8 cellular contexts compared by ENCODE assay signal in the genomic region with DNA sequence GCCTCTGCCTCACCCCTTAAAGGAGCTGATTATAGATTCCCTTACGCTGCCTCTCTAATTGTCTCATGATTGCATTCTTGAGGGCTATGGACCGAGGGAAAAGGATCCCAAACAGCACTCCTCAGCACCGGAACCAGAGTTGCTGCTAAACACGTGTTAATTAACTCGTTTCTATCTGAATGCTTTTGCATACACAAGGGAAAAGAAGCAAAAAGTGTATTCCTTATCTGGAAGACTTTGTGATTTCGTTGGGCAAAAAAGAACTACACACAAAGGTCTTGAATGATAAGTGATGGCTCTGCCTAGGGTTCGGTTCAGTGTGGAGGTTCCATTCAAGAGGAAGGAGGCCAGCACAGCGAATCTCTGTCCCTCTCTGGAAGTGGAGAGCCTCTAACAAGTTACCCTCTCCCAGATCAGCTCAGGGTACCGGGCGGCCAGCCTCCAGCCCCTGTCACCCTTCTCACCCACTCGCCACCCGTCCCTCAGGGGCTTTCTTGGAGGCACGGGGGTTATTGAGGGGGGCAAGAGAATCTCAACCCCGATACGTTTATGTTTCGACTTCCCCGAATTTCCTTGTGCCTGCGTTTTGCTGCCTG. TPM values are rescaled to one million over a fixed set of nuclear protein-coding genes. Genes with fewer than 3 reads are reported as not detected.
A peak's percentile ranks its signal among the peaks of the same experiment; 100 is the strongest.
DNase-seq lines count a peak whose midpoint lies in the region; ATAC-seq and TF ChIP-seq lines count a peak whose summit lies in the region.

No MANE protein-coding gene starts in this region.

- peak overlapping the region; percentile 92 for H3K9ac ChIP-seq in adipocyte (ENCODE audit: low read length)

- ATAC-seq in GM19395 (IDR thresholded peaks at IDR 0.05; ENCODE audit: unreplicated experiment) = no peak

- no peaks in the 10 kb centered on the region for H3K36me3 ChIP-seq in adipocyte (ENCODE audit: control insufficient read depth, insufficient read depth, low read length, severe bottlenecking)

- DNase-seq in DMS53 treated with DMSO at 0.1 percent for 48 hours (lab: John Stamatoyannopoulos, UW; ENCODE audit: unreplicated experiment) = peak; percentile 55
- DNase-seq in adipocyte (ENCODE audit: low read depth) = peak; percentile 50
- peak; percentile 56 for DNase-seq in inferior parietal cortex (ENCODE audit: extremely low spot score)
- peak; percentile 47 for DNase-seq in stimulated activated CD8-positive, alpha-beta memory T cell treated with anti-CD3 and anti-CD28 coated beads, Interleukin-4, amount 100 ng/mL, for 48 hours
- no peak for DNase-seq in NK-92 (lab: John Stamatoyannopoulos, UW; ENCODE audit: unreplicated experiment)
- DNase-seq in occipital lobe (lab: John Stamatoyannopoulos, UW) = no peak

- peak overlapping the region; percentile 94 for H3K4me3 ChIP-seq in adipocyte (ENCODE audit: low read length)

- H3K9me3 ChIP-seq in adipocyte (ENCODE audit: control insufficient read depth, low read length) = no peaks in the 10 kb centered on the region

- no peaks in the 10 kb centered on the region for H3K27me3 ChIP-seq in adipocyte (replicated peaks; ENCODE audit: control insufficient read depth, insufficient read depth, low read length)

- no peak for TF ChIP-seq EP300 in Ishikawa (IDR thresholded peaks at IDR 0.05; ENCODE audit: borderline replicate concordance)

- H3K4me1 ChIP-seq in adipocyte (ENCODE audit: control insufficient read depth, insufficient read depth, low read length) = peaks cover 49% of the 10 kb centered on the region

- TF ChIP-seq RAD21 in Ishikawa (IDR thresholded peaks at IDR 0.05; ENCODE audit: low read depth) = no peak

TF ChIP-seq in Ishikawa, 13 proteins besides CTCF, POLR2A, EP300 and RAD21:
- TF ChIP-seq, protein P1, sequence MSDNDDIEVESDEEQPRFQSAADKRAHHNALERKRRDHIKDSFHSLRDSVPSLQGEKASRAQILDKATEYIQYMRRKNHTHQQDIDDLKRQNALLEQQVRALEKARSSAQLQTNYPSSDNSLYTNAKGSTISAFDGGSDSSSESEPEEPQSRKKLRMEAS (IDR thresholded peaks at IDR 0.05) = peak; percentile 36; the same call in 1 of the 2 replicates
- TF ChIP-seq TEAD4 (IDR thresholded peaks at IDR 0.05) = no peak

RNA-seq across cellular contexts. Expression of a gene that starts 0.5 kb away (rescaled TPM):
- total RNA-seq in occipital lobe = 13.7 TPM

RNA-seq across cellular contexts. Expression of a gene that starts 1.2 kb away (rescaled TPM):
- 37.3 TPM for total RNA-seq in occipital lobe

RNA-seq across cellular contexts. Expression of a gene that starts 10.5 kb away (rescaled TPM):
- 0.62 TPM for total RNA-seq in occipital lobe

RNA-seq across cellular contexts. Expression of a gene that starts 21.7 kb away (rescaled TPM):
- total RNA-seq in occipital lobe = 30.7 TPM

RNA-seq across cellular contexts. Expression of a gene that starts 24.4 kb away (rescaled TPM):
- 9.7 TPM for total RNA-seq in occipital lobe

Comparison
In these comparisons a context has a peak if more than half of its experiments do, and no peak if none do; other contexts are left out.
1. DNase-seq: peak in DMS53 treated with DMSO at 0.1 percent for 48 hours (single experiment), adipocyte (single experiment), inferior parietal cortex (single experiment) and stimulated activated CD8-positive, alpha-beta memory T cell treated with anti-CD3 and anti-CD28 coated beads, Interleukin-4, amount 100 ng/mL, for 48 hours (single experiment); none in NK-92 (single experiment) and occipital lobe (single experiment).